ENCODE assay signal across 1 cellular context in genomic region chr3:197465996-197466549, GRCh38.
TF ChIP-seq lines count a peak whose summit lies in the region.

No MANE protein-coding gene starts in this region.

TF ChIP-seq in HepG2, 621 proteins besides CTCF, POLR2A, EP300 and RAD21 (continued from another document and continues in another):
- TF ChIP-seq IKZF5 (CRISPR knock-in tag; IDR thresholded peaks at IDR 0.05) (peak; percentile 37), PRDM10 (CRISPR knock-in tag; IDR thresholded peaks at IDR 0.05; ENCODE audit: low read depth) (no peak), HNF4A (CRISPR knock-in tag; IDR thresholded peaks at IDR 0.05) (peak; percentile 85), MIER3 (CRISPR knock-in tag; IDR thresholded peaks at IDR 0.05; ENCODE audit: borderline replicate concordance) (peak; percentile 18; the same call in 1 of the 2 replicates), ZNF256 (CRISPR knock-in tag; conservative IDR thresholded peaks at IDR 0.05) (no peak), ZNF383 (CRISPR knock-in tag; IDR thresholded peaks at IDR 0.05; ENCODE audit: borderline replicate concordance) (peak; percentile 81; the same call in 1 of the 2 replicates), RBAK (CRISPR knock-in tag; IDR thresholded peaks at IDR 0.05) (no peak), ZNF790 (CRISPR knock-in tag; IDR thresholded peaks at IDR 0.05; ENCODE audit: borderline replicate concordance) (peak; percentile 49; the same call in 1 of the 2 replicates), ZNF800 (CRISPR knock-in tag; IDR thresholded peaks at IDR 0.05) (0 out of 2 replicates have a peak, but pooled peaks have one; percentile 2), SKI (IDR thresholded peaks at IDR 0.05; ENCODE audit: partially characterized antibody) (peak; percentile 71), TCF7L2 (IDR thresholded peaks at IDR 0.05; ENCODE audit: low read depth, low read length) (peak; percentile 45; the same call in 1 of the 2 replicates), ZFP82 (CRISPR knock-in tag; IDR thresholded peaks at IDR 0.05; ENCODE audit: borderline replicate concordance) (no peak), ZMYM3 (CRISPR knock-in tag; IDR thresholded peaks at IDR 0.05) (peak; percentile 95), NR2F1 (CRISPR knock-in tag; IDR thresholded peaks at IDR 0.05) (peak; percentile 71 to 76; a peak in 3 of 4 replicates), ZNF580 (CRISPR knock-in tag; IDR thresholded peaks at IDR 0.05; ENCODE audit: borderline replicate concordance, low read depth) (no peak; the same call in 1 of the 2 replicates), CEBPG (CRISPR knock-in tag; IDR thresholded peaks at IDR 0.05) (peak; percentile 94), PAXIP1 (CRISPR knock-in tag; conservative IDR thresholded peaks at IDR 0.05) (peak; percentile 80), HOXA3 (CRISPR knock-in tag; IDR thresholded peaks at IDR 0.05) (peak; percentile 64; the same call in 1 of the 2 replicates), RCOR2 (CRISPR knock-in tag; IDR thresholded peaks at IDR 0.05) (peak; percentile 84), RARA (CRISPR knock-in tag; IDR thresholded peaks at IDR 0.05) (peak; percentile 94), ZKSCAN8 (CRISPR knock-in tag; IDR thresholded peaks at IDR 0.05; ENCODE audit: borderline replicate concordance) (peak; percentile 71; the same call in 1 of the 2 replicates), KDM1A (CRISPR knock-in tag; IDR thresholded peaks at IDR 0.05) (peak; percentile 55; the same call in 1 of the 2 replicates), RXRB (CRISPR knock-in tag; IDR thresholded peaks at IDR 0.05; ENCODE audit: borderline replicate concordance) (peak; percentile 91), PHF21A (CRISPR knock-in tag; IDR thresholded peaks at IDR 0.05) (peak; percentile 81), RERE (CRISPR knock-in tag; IDR thresholded peaks at IDR 0.05; ENCODE audit: low read depth) (peak; percentile 68; the same call in 1 of the 2 replicates), ZNF205 (CRISPR knock-in tag; IDR thresholded peaks at IDR 0.05) (peak; percentile 61; the same call in 1 of the 2 replicates), ZNF414 (CRISPR knock-in tag; IDR thresholded peaks at IDR 0.05) (peak; percentile 41; the same call in 1 of the 2 replicates), CERS6 (CRISPR knock-in tag; IDR thresholded peaks at IDR 0.05) (no peak), ZNF614 (CRISPR knock-in tag; IDR thresholded peaks at IDR 0.05; ENCODE audit: borderline replicate concordance) (0 out of 2 replicates have a peak, but pooled peaks have one; percentile 17), ZNF24 (IDR thresholded peaks at IDR 0.05) (no peak), MXI1 (IDR thresholded peaks at IDR 0.05; ENCODE audit: borderline replicate concordance, low read depth, low read length) (0 out of 3 replicates have a peak, but pooled peaks have one; percentile 1), PITX1 (CRISPR knock-in tag; IDR thresholded peaks at IDR 0.05) (peak; percentile 43; the same call in 1 of the 2 replicates), GTF3A (CRISPR knock-in tag; conservative IDR thresholded peaks at IDR 0.05) (peak; percentile 37; the same call in 1 of the 2 replicates), HMG20A (CRISPR knock-in tag; IDR thresholded peaks at IDR 0.05; ENCODE audit: borderline replicate concordance) (peak; percentile 78; the same call in 1 of the 2 replicates), FOXO1 (CRISPR knock-in tag; IDR thresholded peaks at IDR 0.05) (peak; percentile 79), ZZZ3 (CRISPR knock-in tag; IDR thresholded peaks at IDR 0.05; ENCODE audit: borderline replicate concordance) (peak; percentile 44; the same call in 1 of the 2 replicates), SP1 (IDR thresholded peaks at IDR 0.05) (no peak), SP1 (CRISPR knock-in tag; IDR thresholded peaks at IDR 0.05) (no peak), NCOA2 (CRISPR knock-in tag; IDR thresholded peaks at IDR 0.05) (peak; percentile 93), RBM22 (optimal IDR thresholded peaks at IDR 0.05; ENCODE audit: low read length) (no peak), ZNF34 (CRISPR knock-in tag; IDR thresholded peaks at IDR 0.05; ENCODE audit: borderline replicate concordance) (0 out of 2 replicates have a peak, but pooled peaks have one; percentile 44), MAX (IDR thresholded peaks at IDR 0.05) (peak; percentile 74), SAP130 (CRISPR knock-in tag; IDR thresholded peaks at IDR 0.05; ENCODE audit: low read depth) (peak; percentile 55), IKZF1 (IDR thresholded peaks at IDR 0.05) (no peak), HNRNPLL (IDR thresholded peaks at IDR 0.05; ENCODE audit: low read depth, low read length, poor library complexity, severe bottlenecking) (no peak), HDAC2 (CRISPR knock-in tag; IDR thresholded peaks at IDR 0.05) (peak; percentile 94), SP5 (CRISPR knock-in tag; IDR thresholded peaks at IDR 0.05; ENCODE audit: borderline replicate concordance, low read depth) (0 out of 2 replicates have a peak, but pooled peaks have one; percentile 41), TCF7 (IDR thresholded peaks at IDR 0.05; ENCODE audit: low read depth) (peak; percentile 91)
